Comparison of ENCODE assay signal across 20 cellular contexts in genomic region chr3:46984591-46985459, GRCh38. TPM values are rescaled to one million over a fixed set of nuclear protein-coding genes. Genes with fewer than 3 reads are reported as not detected.
DNase-seq lines count a peak whose midpoint lies in the region; ATAC-seq and TF ChIP-seq lines count a peak whose summit lies in the region.
"Had no signal": no experiment of that assay in that cellular context is flagged by ENCODE, and none has a peak within 500 bp of the region (broad histone marks: within the 10 kb centered on the region; RNA-seq: fewer than 3 reads in every experiment).

No MANE protein-coding gene starts in this region.

- H3K4me3 Mint-ChIP-seq in activated CD4-positive, alpha-beta T cell treated with anti-CD3 and anti-CD28 coated beads, Interleukin-2, amount 10 ng/mL, durations not matched to agents 7 days and 5 days, result no peak overlapping the region
- no peak overlapping the region for H3K4me3 Mint-ChIP-seq in chondrocyte (ENCODE audit: unreplicated experiment)
- H3K4me3 Mint-ChIP-seq: dendritic cell treated with granulocyte-macrophage colony-stimulating factor and Interleukin-4, amounts not matched to agents 40 ng/mL and 50 ng/mL, for 4 days had no signal

- no peaks in the 10 kb centered on the region for H3K9me3 Mint-ChIP-seq in activated CD4-positive, alpha-beta T cell treated with anti-CD3 and anti-CD28 coated beads, Interleukin-2, amount 10 ng/mL, durations not matched to agents 7 days and 5 days
- no peaks in the 10 kb centered on the region for H3K9me3 Mint-ChIP-seq in chondrocyte (ENCODE audit: low read depth)
- H3K9me3 Mint-ChIP-seq: dendritic cell treated with granulocyte-macrophage colony-stimulating factor and Interleukin-4, amounts not matched to agents 40 ng/mL and 50 ng/mL, for 4 days had no signal

- H3K27ac Mint-ChIP-seq in activated CD4-positive, alpha-beta T cell treated with anti-CD3 and anti-CD28 coated beads, Interleukin-2, amount 10 ng/mL, durations not matched to agents 7 days and 5 days, result peak overlapping the region; percentile 80
- H3K27ac Mint-ChIP-seq in chondrocyte (ENCODE audit: unreplicated experiment), result no peak overlapping the region

- H3K36me3 Mint-ChIP-seq in activated CD4-positive, alpha-beta T cell treated with anti-CD3 and anti-CD28 coated beads, Interleukin-2, amount 10 ng/mL, durations not matched to agents 7 days and 5 days (ENCODE audit: low read depth), result peaks cover 35% of the 10 kb centered on the region
- H3K36me3 Mint-ChIP-seq in chondrocyte (ENCODE audit: low read depth), result peaks cover 3% of the 10 kb centered on the region

- H2AFZ ChIP-seq in DND-41 (ENCODE audit: low read depth, low read length) (no peak overlapping the region), osteoblast (ENCODE audit: low read length) (no peak overlapping the region)
- H2AFZ ChIP-seq: parathyroid adenoma had no signal

- CTCF ChIA-PET in activated CD4-positive, alpha-beta T cell treated with anti-CD3 and anti-CD28 coated beads, Interleukin-2, amount 10 ng/mL, durations not matched to agents 7 days and 5 days (lab: Charles Lee), result interaction anchor here (0.8 to 1.5 kb wide), 5 partner anchors 9 to 266 kb away, joined by 3 to 6 read pairs (median 3); no protein-coding TSS in a partner anchor

- peaks cover 78% of the 10 kb centered on the region for H3K79me2 ChIP-seq in DND-41 (ENCODE audit: insufficient read depth, low read length)
- no peaks in the 10 kb centered on the region for H3K79me2 ChIP-seq in osteoblast (ENCODE audit: insufficient read depth, low read length)
- H3K79me2 ChIP-seq: parathyroid adenoma had no signal

- H3K27ac ChIP-seq in DND-41 (ENCODE audit: low read length) (peak overlapping the region; percentile 94), osteoblast (ENCODE audit: low read depth, low read length) (no peak overlapping the region), brain microvascular endothelial cell (no peak overlapping the region)
- H3K27ac ChIP-seq: A549, esophagus muscularis mucosa, parathyroid adenoma had no signal

- in situ Hi-C loops in brain microvascular endothelial cell (cut with HindIII; ENCODE audit: low pct_ligation_motif_present, low sequenced_read_pairs), result no loop called here

- H4K20me1 ChIP-seq in DND-41 (ENCODE audit: insufficient read depth, low read length) (peaks cover 19% of the 10 kb centered on the region), osteoblast (ENCODE audit: insufficient read depth, low read length) (no peaks in the 10 kb centered on the region)

- H3K4me1 ChIP-seq in DND-41 (ENCODE audit: insufficient read depth, low read length), result peaks cover 82% of the 10 kb centered on the region
- no peaks in the 10 kb centered on the region for H3K4me1 ChIP-seq in osteoblast (ENCODE audit: insufficient read depth, low read length)

- TF ChIP-seq CTCF in DND-41 (IDR thresholded peaks at IDR 0.05; ENCODE audit: borderline replicate concordance, extremely low read depth, low read length, poor library complexity, severe bottlenecking), result no peak
- no peak for TF ChIP-seq CTCF in chondrocyte (IDR thresholded peaks at IDR 0.05)
- no peak for TF ChIP-seq CTCF in osteoblast (IDR thresholded peaks at IDR 0.05; ENCODE audit: extremely low read depth, low read depth, low read length)
- no peak for TF ChIP-seq CTCF in brain microvascular endothelial cell (IDR thresholded peaks at IDR 0.05; ENCODE audit: low read depth, low read length, missing control alignments)

- H3K27me3 ChIP-seq in DND-41 (ENCODE audit: insufficient read depth, low read length, poor library complexity) (no peaks in the 10 kb centered on the region), osteoblast (ENCODE audit: insufficient read depth, low read length) (no peaks in the 10 kb centered on the region), brain microvascular endothelial cell (replicated peaks) (no peaks in the 10 kb centered on the region)
- H3K27me3 ChIP-seq: esophagus muscularis mucosa, Peyer's patch had no signal

- POLR2A ChIA-PET in activated CD4-positive, alpha-beta T cell treated with anti-CD3 and anti-CD28 coated beads, Interleukin-2, amount 10 ng/mL, durations not matched to agents 7 days and 5 days (lab: Charles Lee), result interaction anchor here (0.5 kb wide), 1 partner anchor 230 kb away, joined by 3 read pairs; no protein-coding TSS in a partner anchor

- H3K27me3 Mint-ChIP-seq in activated CD4-positive, alpha-beta T cell treated with anti-CD3 and anti-CD28 coated beads, Interleukin-2, amount 10 ng/mL, durations not matched to agents 7 days and 5 days, result no peaks in the 10 kb centered on the region
- H3K27me3 Mint-ChIP-seq in chondrocyte (ENCODE audit: low read depth), result no peaks in the 10 kb centered on the region
- H3K27me3 Mint-ChIP-seq: dendritic cell treated with granulocyte-macrophage colony-stimulating factor and Interleukin-4, amounts not matched to agents 40 ng/mL and 50 ng/mL, for 4 days had no signal

- H3K4me1 Mint-ChIP-seq in activated CD4-positive, alpha-beta T cell treated with anti-CD3 and anti-CD28 coated beads, Interleukin-2, amount 10 ng/mL, durations not matched to agents 7 days and 5 days, result peaks cover 80% of the 10 kb centered on the region
- peaks cover 4% of the 10 kb centered on the region for H3K4me1 Mint-ChIP-seq in chondrocyte (ENCODE audit: low read depth)

- peak overlapping the region; percentile 12; the same call in 1 of the 2 replicates for H3K4me2 ChIP-seq in DND-41 (ENCODE audit: insufficient read depth, low read length)
- H3K4me2 ChIP-seq in osteoblast (ENCODE audit: insufficient read depth, low read length), result no peak overlapping the region
- H3K4me2 ChIP-seq: A549 had no signal

- H3K36me3 ChIP-seq in DND-41 (ENCODE audit: insufficient read depth, low read length) (peaks cover 26% of the 10 kb centered on the region), osteoblast (ENCODE audit: insufficient read depth, low read length) (no peaks in the 10 kb centered on the region), brain microvascular endothelial cell (replicated peaks) (no peaks in the 10 kb centered on the region)

- DNase-seq in activated CD4-positive, alpha-beta T cell treated with anti-CD3 and anti-CD28 coated beads, Interleukin-2, amount 10 ng/mL, durations not matched to agents 7 days and 5 days, result no peak
- DNase-seq in activated CD4-positive, alpha-beta T cell treated with anti-CD3 and anti-CD28 coated beads, Interleukin-2, amount 50 U/mL, for 4 hours, result no peak
- DNase-seq in DND-41 (no peak), chondrocyte (ENCODE audit: low spot score) (peak; percentile 54), osteoblast (ENCODE audit: insufficient read length, low spot score, missing footprints) (peak; percentile 69), HCEC 1CT (no peak), brain microvascular endothelial cell (no peak)
- DNase-seq: activated T-cell treated with anti-CD3 and anti-CD28 coated beads, Interleukin-2, amount 50 U/mL, for 48 hours; COR-L47; islet precursor cell; NCI-H2107; NCI-H82; stimulated activated naive CD4-positive, alpha-beta T cell treated with Interleukin-2 at 50 U/mL for 16 hours had no signal

- no peak overlapping the region for H3K9ac ChIP-seq in DND-41 (ENCODE audit: low read depth, low read length)
- H3K9ac ChIP-seq: parathyroid adenoma had no signal

- no peak overlapping the region for H3K4me3 ChIP-seq in DND-41 (ENCODE audit: low read depth in 1 of 2, low read length in 2 of 2)
- H3K4me3 ChIP-seq in osteoblast (ENCODE audit: insufficient read depth, low read length), result no peak overlapping the region
- H3K4me3 ChIP-seq in brain microvascular endothelial cell (ENCODE audit: low read depth, low read length), result no peak overlapping the region
- H3K4me3 ChIP-seq: A549, esophagus muscularis mucosa, GM12878, Peyer's patch had no signal

- no peaks in the 10 kb centered on the region for H3K9me3 ChIP-seq in DND-41 (ENCODE audit: insufficient read depth, low read length, severe bottlenecking)
- no peaks in the 10 kb centered on the region for H3K9me3 ChIP-seq in osteoblast (ENCODE audit: low read depth, low read length)
- H3K9me3 ChIP-seq: A549, esophagus muscularis mucosa, Peyer's patch had no signal

- ATAC-seq in DND-41 (ENCODE audit: insufficient read depth, low read depth) (no peak), GM18873 (IDR thresholded peaks at IDR 0.05; ENCODE audit: low FRiP score, unreplicated experiment) (no peak)
- ATAC-seq: A549, GM12878 had no signal

RNA-seq across cellular contexts. Expression of gene NBEAL2, which starts 5.4 kb away (rescaled TPM):
- 100 to 1,000 TPM; 194 to 212 TPM for total RNA-seq in activated CD4-positive, alpha-beta T cell treated with anti-CD3 and anti-CD28 coated beads, Interleukin-2, amount 10 ng/mL, durations not matched to agents 7 days and 5 days
- 15.9 to 18.1 TPM (median 16.5 TPM) in 3 replicates for total RNA-seq in chondrocyte
- total RNA-seq in osteoblast, result 2.1 and 4.3 TPM in 2 replicates

RNA-seq across cellular contexts. Expression of gene CCDC12, which starts 8.3 kb away (rescaled TPM):
- 10 to 100 TPM; 48.7 to 56.1 TPM for total RNA-seq in activated CD4-positive, alpha-beta T cell treated with anti-CD3 and anti-CD28 coated beads, Interleukin-2, amount 10 ng/mL, durations not matched to agents 7 days and 5 days
- total RNA-seq in chondrocyte (21.8 to 23.3 TPM (median 22.3 TPM) in 3 replicates), osteoblast (17.4 and 20.6 TPM in 2 replicates)

Comparison
In these comparisons a context has a peak if more than half of its experiments do, and no peak if none do; other contexts are left out.
1. DNase-seq: peak in chondrocyte (single experiment) and osteoblast (single experiment); none in activated CD4-positive, alpha-beta T cell treated with anti-CD3 and anti-CD28 coated beads, Interleukin-2, amount 10 ng/mL, durations not matched to agents 7 days and 5 days (single experiment), activated CD4-positive, alpha-beta T cell treated with anti-CD3 and anti-CD28 coated beads, Interleukin-2, amount 50 U/mL, for 4 hours (0 of 2), DND-41 (single experiment), HCEC 1CT (single experiment) and brain microvascular endothelial cell (single experiment).
2. RNA of gene NBEAL2, which starts 5.4 kb away (total RNA-seq): 194 to 212 TPM in activated CD4-positive, alpha-beta T cell treated with anti-CD3 and anti-CD28 coated beads, Interleukin-2, amount 10 ng/mL, durations not matched to agents 7 days and 5 days; 15.9 to 18.1 TPM in chondrocyte and 2.1 to 4.3 TPM in osteoblast; every median in the first group is over 10 times any median in the second.